In genomic region chr3:171315101-171315500, GRCh38 we compare ENCODE assay signal across 14 cellular contexts.
"Had no signal": no experiment of that assay in that cellular context is flagged by ENCODE, and none has a peak within 500 bp of the region (broad histone marks: within the 10 kb centered on the region; RNA-seq: fewer than 3 reads in every experiment).

No MANE protein-coding gene starts in this region.

- H3K9me3 ChIP-seq: left ventricle myocardium inferior, psoas muscle, sigmoid colon, SJSA1, tibial nerve had no signal

- H3K36me3 ChIP-seq: left ventricle myocardium inferior, sigmoid colon, SJSA1, tibial nerve had no signal

- H3K36me3 Mint-ChIP-seq: stimulated activated naive B cell treated with anti-CD40 and anti-IgM and Interleukin-4, amounts not matched to agents 10 μg/mL and 1 μg/mL and 100 μg/mL, for 72 hours had no signal

- H3K9me3 Mint-ChIP-seq: activated naive CD4-positive, alpha-beta T cell treated with anti-CD3 and anti-CD28 coated beads for 36 hours; stimulated activated naive B cell treated with anti-CD40 and anti-IgM and Interleukin-4, amounts not matched to agents 10 μg/mL and 1 μg/mL and 100 μg/mL, for 72 hours had no signal

- H3K27me3 ChIP-seq: dorsolateral prefrontal cortex, sigmoid colon, SJSA1, tibial nerve had no signal

- H3K4me1 Mint-ChIP-seq: stimulated activated naive B cell treated with anti-CD40 and anti-IgM and Interleukin-4, amounts not matched to agents 10 μg/mL and 1 μg/mL and 100 μg/mL, for 72 hours had no signal

- H3K27ac ChIP-seq: left ventricle myocardium inferior, psoas muscle, sigmoid colon, SJSA1, tibial nerve had no signal

- H3K4me3 ChIP-seq: dorsolateral prefrontal cortex, left ventricle myocardium inferior, psoas muscle, sigmoid colon, SJSA1, tibial nerve had no signal

- H3K4me1 ChIP-seq: SJSA1, tibial nerve had no signal

- H3K27ac Mint-ChIP-seq: activated CD8-positive, alpha-beta T cell treated with anti-CD3 and anti-CD28 coated beads, Interleukin-2, amount 10 ng/mL, durations not matched to agents 7 days and 5 days; activated naive CD4-positive, alpha-beta T cell treated with anti-CD3 and anti-CD28 coated beads for 36 hours; stimulated activated naive B cell treated with anti-CD40 and anti-IgM and Interleukin-4, amounts not matched to agents 10 μg/mL and 1 μg/mL and 100 μg/mL, for 72 hours had no signal

- DNase-seq: activated CD8-positive, alpha-beta memory T cell treated with anti-CD3 and anti-CD28 coated beads, Interleukin-2, amount 50 U/mL, for 48 hours; activated CD8-positive, alpha-beta T cell treated with anti-CD3 and anti-CD28 coated beads, Interleukin-2, amount 10 ng/mL, durations not matched to agents 7 days and 5 days; activated naive CD4-positive, alpha-beta T cell treated with anti-CD3 and anti-CD28 coated beads for 36 hours; amniotic stem cell; dorsolateral prefrontal cortex; glutamatergic neuron; left ventricle myocardium inferior; occipital lobe; psoas muscle; sigmoid colon; stimulated activated CD4-positive, alpha-beta T cell treated with anti-CD3 and anti-CD28 coated beads, Interleukin-2, amount 100 ng/mL, for 24 hours; stimulated activated naive B cell treated with anti-CD40 and anti-IgM and Interleukin-4, amounts not matched to agents 10 μg/mL and 1 μg/mL and 100 μg/mL, for 72 hours had no signal

- H3K4me3 Mint-ChIP-seq: activated CD8-positive, alpha-beta T cell treated with anti-CD3 and anti-CD28 coated beads, Interleukin-2, amount 10 ng/mL, durations not matched to agents 7 days and 5 days; activated naive CD4-positive, alpha-beta T cell treated with anti-CD3 and anti-CD28 coated beads for 36 hours; stimulated activated naive B cell treated with anti-CD40 and anti-IgM and Interleukin-4, amounts not matched to agents 10 μg/mL and 1 μg/mL and 100 μg/mL, for 72 hours had no signal
